In the genomic region with DNA sequence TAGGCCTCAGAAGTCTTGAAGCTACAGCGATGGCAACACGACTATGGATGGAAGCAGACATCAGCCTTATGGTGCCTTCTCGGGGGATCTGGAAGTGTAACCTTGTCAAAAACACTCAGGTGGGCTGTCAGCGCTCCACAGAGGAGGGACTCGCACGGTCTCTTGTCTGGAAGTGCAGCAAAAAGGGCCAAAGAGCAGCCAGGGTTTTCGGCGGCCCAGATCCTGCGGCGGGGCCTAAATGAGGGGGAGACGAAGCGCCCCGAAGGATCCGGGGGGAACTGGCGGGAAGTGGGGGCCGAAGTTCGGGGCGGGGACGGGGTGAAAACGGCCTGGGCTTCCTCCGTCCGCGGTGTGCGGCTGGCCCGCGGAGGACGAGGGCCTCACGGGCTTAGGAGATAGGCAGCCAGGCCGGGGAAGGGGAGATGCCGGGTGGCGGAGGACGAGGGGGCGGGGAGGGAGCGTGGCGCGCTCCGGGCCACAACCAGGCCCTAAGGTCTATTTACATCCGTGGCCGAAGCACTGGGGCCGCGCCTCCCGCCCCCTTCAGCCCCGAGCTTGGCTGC, we compare ENCODE assay signal across 1 cellular context.
TF ChIP-seq lines count a peak whose summit lies in the region.

No MANE protein-coding gene starts in this region.

TF ChIP-seq in GM23338, 12 proteins besides CTCF, POLR2A, EP300 and RAD21 (continued from another document):
- TF ChIP-seq, protein P1, sequence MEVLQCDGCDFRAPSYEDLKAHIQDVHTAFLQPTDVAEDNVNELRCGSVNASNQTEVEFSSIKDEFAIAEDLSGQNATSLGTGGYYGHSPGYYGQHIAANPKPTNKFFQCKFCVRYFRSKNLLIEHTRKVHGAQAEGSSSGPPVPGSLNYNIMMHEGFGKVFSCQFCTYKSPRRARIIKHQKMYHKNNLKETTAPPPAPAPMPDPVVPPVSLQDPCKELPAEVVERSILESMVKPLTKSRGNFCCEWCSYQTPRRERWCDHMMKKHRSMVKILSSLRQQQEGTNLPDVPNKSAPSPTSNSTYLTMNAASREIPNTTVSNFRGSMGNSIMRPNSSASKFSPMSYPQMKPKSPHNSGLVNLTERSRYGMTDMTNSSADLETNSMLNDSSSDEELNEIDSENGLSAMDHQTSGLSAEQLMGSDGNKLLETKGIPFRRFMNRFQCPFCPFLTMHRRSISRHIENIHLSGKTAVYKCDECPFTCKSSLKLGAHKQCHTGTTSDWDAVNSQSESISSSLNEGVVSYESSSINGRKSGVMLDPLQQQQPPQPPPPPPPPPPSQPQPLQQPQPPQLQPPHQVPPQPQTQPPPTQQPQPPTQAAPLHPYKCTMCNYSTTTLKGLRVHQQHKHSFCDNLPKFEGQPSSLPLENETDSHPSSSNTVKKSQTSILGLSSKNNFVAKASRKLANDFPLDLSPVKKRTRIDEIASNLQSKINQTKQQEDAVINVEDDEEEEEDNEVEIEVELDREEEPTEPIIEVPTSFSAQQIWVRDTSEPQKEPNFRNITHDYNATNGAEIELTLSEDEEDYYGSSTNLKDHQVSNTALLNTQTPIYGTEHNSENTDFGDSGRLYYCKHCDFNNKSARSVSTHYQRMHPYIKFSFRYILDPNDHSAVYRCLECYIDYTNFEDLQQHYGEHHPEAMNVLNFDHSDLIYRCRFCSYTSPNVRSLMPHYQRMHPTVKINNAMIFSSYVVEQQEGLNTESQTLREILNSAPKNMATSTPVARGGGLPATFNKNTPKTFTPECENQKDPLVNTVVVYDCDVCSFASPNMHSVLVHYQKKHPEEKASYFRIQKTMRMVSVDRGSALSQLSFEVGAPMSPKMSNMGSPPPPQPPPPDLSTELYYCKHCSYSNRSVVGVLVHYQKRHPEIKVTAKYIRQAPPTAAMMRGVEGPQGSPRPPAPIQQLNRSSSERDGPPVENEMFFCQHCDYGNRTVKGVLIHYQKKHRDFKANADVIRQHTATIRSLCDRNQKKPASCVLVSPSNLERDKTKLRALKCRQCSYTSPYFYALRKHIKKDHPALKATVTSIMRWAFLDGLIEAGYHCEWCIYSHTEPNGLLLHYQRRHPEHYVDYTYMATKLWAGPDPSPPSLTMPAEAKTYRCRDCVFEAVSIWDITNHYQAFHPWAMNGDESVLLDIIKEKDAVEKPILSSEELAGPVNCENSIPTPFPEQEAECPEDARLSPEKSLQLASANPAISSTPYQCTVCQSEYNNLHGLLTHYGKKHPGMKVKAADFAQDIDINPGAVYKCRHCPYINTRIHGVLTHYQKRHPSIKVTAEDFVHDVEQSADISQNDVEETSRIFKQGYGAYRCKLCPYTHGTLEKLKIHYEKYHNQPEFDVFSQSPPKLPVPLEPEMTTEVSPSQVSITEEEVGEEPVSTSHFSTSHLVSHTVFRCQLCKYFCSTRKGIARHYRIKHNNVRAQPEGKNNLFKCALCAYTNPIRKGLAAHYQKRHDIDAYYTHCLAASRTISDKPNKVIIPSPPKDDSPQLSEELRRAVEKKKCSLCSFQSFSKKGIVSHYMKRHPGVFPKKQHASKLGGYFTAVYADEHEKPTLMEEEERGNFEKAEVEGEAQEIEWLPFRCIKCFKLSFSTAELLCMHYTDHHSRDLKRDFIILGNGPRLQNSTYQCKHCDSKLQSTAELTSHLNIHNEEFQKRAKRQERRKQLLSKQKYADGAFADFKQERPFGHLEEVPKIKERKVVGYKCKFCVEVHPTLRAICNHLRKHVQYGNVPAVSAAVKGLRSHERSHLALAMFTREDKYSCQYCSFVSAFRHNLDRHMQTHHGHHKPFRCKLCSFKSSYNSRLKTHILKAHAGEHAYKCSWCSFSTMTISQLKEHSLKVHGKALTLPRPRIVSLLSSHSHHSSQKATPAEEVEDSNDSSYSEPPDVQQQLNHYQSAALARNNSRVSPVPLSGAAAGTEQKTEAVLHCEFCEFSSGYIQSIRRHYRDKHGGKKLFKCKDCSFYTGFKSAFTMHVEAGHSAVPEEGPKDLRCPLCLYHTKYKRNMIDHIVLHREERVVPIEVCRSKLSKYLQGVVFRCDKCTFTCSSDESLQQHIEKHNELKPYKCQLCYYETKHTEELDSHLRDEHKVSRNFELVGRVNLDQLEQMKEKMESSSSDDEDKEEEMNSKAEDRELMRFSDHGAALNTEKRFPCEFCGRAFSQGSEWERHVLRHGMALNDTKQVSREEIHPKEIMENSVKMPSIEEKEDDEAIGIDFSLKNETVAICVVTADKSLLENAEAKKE (CRISPR knock-in tag; IDR thresholded peaks at IDR 0.05): no peak
- TF ChIP-seq NANOG (IDR thresholded peaks at IDR 0.05; ENCODE audit: borderline replicate concordance) (no peak), EZH2phosphoT487 (IDR thresholded peaks at IDR 0.05; ENCODE audit: unreplicated experiment) (no peak), ZNF114 (CRISPR knock-in tag; IDR thresholded peaks at IDR 0.05) (no peak), CREB1 (CRISPR knock-in tag; IDR thresholded peaks at IDR 0.05; ENCODE audit: low read depth) (no peak)
- TF ChIP-seq, protein P2, sequence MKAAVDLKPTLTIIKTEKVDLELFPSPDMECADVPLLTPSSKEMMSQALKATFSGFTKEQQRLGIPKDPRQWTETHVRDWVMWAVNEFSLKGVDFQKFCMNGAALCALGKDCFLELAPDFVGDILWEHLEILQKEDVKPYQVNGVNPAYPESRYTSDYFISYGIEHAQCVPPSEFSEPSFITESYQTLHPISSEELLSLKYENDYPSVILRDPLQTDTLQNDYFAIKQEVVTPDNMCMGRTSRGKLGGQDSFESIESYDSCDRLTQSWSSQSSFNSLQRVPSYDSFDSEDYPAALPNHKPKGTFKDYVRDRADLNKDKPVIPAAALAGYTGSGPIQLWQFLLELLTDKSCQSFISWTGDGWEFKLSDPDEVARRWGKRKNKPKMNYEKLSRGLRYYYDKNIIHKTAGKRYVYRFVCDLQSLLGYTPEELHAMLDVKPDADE (IDR thresholded peaks at IDR 0.05): no peak
- TF ChIP-seq, protein P3, sequence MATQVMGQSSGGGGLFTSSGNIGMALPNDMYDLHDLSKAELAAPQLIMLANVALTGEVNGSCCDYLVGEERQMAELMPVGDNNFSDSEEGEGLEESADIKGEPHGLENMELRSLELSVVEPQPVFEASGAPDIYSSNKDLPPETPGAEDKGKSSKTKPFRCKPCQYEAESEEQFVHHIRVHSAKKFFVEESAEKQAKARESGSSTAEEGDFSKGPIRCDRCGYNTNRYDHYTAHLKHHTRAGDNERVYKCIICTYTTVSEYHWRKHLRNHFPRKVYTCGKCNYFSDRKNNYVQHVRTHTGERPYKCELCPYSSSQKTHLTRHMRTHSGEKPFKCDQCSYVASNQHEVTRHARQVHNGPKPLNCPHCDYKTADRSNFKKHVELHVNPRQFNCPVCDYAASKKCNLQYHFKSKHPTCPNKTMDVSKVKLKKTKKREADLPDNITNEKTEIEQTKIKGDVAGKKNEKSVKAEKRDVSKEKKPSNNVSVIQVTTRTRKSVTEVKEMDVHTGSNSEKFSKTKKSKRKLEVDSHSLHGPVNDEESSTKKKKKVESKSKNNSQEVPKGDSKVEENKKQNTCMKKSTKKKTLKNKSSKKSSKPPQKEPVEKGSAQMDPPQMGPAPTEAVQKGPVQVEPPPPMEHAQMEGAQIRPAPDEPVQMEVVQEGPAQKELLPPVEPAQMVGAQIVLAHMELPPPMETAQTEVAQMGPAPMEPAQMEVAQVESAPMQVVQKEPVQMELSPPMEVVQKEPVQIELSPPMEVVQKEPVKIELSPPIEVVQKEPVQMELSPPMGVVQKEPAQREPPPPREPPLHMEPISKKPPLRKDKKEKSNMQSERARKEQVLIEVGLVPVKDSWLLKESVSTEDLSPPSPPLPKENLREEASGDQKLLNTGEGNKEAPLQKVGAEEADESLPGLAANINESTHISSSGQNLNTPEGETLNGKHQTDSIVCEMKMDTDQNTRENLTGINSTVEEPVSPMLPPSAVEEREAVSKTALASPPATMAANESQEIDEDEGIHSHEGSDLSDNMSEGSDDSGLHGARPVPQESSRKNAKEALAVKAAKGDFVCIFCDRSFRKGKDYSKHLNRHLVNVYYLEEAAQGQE (IDR thresholded peaks at IDR 0.05; ENCODE audit: unreplicated experiment): no peak
